ENCODE assay signal across 1 cellular context in the genomic region with DNA sequence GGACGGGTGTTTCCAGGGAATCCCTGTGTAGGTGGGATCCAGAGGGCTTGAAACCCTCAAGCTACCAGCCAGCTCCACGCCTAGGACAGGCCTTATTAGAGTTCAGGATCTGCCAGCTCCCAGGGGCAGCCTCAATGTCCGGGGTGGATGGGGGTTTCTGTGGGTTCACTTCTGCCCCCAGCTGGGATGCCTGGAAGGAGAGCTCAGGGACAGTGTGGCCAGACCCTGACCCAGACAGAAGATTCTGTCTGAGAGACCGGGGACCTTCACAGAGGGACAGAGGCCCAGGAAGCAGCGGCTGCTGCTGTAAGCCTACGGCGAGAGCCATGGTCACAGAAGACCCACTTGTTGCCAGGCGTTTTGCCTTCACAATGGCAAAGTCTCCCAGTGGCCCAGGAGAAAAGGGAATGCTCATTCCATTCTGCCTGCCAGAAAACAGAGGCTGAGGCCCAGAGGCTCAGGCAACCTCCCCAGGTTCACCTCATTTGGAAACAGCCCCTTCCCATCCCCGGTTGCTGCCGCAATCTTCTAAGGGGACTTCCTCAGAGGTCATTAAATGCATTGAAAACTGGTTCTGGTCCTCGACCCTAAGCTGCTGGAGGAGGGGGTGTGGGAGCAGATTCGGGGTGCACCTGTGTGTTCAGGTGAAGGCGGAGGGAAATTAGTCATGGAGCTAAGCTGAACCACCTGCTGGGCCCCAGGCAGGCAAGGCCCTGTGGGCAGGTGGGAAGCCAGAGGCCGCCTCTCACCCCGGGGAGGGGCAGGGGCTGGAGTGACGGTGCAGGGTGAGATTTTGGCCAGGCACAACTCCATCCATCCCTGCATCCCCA.
TF ChIP-seq lines count a peak whose summit lies in the region.

No MANE protein-coding gene starts in this region.

TF ChIP-seq in HepG2, 621 proteins besides CTCF, POLR2A, EP300 and RAD21 (continues in another document):
- no peak for TF ChIP-seq RARG (CRISPR knock-in tag; IDR thresholded peaks at IDR 0.05; ENCODE audit: low read depth)
- TF ChIP-seq, protein P1, sequence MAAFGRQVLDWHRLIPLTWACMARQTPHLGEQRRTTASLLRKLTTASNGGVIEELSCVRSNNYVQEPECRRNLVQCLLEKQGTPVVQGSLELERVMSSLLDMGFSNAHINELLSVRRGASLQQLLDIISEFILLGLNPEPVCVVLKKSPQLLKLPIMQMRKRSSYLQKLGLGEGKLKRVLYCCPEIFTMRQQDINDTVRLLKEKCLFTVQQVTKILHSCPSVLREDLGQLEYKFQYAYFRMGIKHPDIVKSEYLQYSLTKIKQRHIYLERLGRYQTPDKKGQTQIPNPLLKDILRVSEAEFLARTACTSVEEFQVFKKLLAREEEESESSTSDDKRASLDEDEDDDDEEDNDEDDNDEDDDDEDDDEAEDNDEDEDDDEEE (CRISPR knock-in tag; IDR thresholded peaks at IDR 0.05): no peak
- TF ChIP-seq, protein P2, sequence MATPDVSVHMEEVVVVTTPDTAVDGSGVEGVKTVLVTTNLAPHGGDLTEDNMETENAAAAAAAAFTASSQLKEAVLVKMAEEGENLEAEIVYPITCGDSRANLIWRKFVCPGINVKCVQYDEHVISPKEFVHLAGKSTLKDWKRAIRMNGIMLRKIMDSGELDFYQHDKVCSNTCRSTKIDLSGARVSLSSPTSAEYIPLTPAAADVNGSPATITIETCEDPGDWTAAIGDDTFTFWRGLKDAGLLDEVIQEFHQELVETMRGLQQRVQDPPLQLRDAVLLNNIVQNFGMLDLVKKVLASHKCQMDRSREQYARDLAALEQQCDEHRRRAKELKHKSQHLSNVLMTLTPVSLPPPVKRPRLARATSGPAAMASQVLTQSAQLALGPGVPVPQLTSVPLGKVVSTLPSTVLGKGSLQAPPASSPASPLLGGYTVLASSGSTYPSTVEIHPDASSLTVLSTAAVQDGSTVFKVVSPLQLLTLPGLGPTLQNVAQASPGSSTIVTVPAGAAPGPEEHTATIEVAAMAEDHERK (CRISPR knock-in tag; IDR thresholded peaks at IDR 0.05; ENCODE audit: low read depth): no peak
- TF ChIP-seq ZNF33B (CRISPR knock-in tag; IDR thresholded peaks at IDR 0.05): no peak
- TF ChIP-seq ZNF468 (CRISPR knock-in tag; IDR thresholded peaks at IDR 0.05): no peak
- TF ChIP-seq, protein P3, sequence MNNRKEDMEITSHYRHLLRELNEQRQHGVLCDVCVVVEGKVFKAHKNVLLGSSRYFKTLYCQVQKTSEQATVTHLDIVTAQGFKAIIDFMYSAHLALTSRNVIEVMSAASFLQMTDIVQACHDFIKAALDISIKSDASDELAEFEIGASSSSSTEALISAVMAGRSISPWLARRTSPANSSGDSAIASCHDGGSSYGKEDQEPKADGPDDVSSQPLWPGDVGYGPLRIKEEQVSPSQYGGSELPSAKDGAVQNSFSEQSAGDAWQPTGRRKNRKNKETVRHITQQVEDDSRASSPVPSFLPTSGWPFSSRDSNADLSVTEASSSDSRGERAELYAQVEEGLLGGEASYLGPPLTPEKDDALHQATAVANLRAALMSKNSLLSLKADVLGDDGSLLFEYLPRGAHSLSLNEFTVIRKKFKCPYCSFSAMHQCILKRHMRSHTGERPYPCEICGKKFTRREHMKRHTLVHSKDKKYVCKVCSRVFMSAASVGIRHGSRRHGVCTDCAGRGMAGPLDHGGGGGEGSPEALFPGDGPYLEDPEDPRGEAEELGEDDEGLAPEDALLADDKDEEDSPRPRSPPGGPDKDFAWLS (CRISPR knock-in tag; IDR thresholded peaks at IDR 0.05; ENCODE audit: borderline replicate concordance): no peak
- no peak for TF ChIP-seq NFKBIZ (CRISPR knock-in tag; IDR thresholded peaks at IDR 0.05)
- no peak for TF ChIP-seq ZZZ3 (CRISPR knock-in tag; IDR thresholded peaks at IDR 0.05; ENCODE audit: borderline replicate concordance)
- TF ChIP-seq ZBTB3 (CRISPR knock-in tag; IDR thresholded peaks at IDR 0.05; ENCODE audit: borderline replicate concordance, low read depth): no peak
- no peak for TF ChIP-seq FOXC1 (CRISPR knock-in tag; IDR thresholded peaks at IDR 0.05; ENCODE audit: borderline replicate concordance)
- no peak for TF ChIP-seq ZMYM2 (CRISPR knock-in tag; IDR thresholded peaks at IDR 0.05)
- TF ChIP-seq IKZF4 (CRISPR knock-in tag; IDR thresholded peaks at IDR 0.05; ENCODE audit: borderline replicate concordance, low read depth, not compliant biosample characterization): peak; percentile 17
- no peak for TF ChIP-seq ZNF367 (CRISPR knock-in tag; IDR thresholded peaks at IDR 0.05; ENCODE audit: borderline replicate concordance)
- TF ChIP-seq ZNF619 (CRISPR knock-in tag; IDR thresholded peaks at IDR 0.05): no peak
- peak; percentile 28; the same call in 1 of the 2 replicates for TF ChIP-seq POLR2AphosphoS5 (IDR thresholded peaks at IDR 0.05; ENCODE audit: low read depth, low read length)
- TF ChIP-seq HNF4G (IDR thresholded peaks at IDR 0.05; ENCODE audit: borderline replicate concordance, low read depth, low read length): no peak
- TF ChIP-seq HNF4G (CRISPR knock-in tag; IDR thresholded peaks at IDR 0.05; ENCODE audit: borderline replicate concordance, low read depth): no peak
- TF ChIP-seq ZSCAN21 (CRISPR knock-in tag; IDR thresholded peaks at IDR 0.05; ENCODE audit: borderline replicate concordance): no peak; the same call in 1 of the 2 replicates
- TF ChIP-seq JUNB (CRISPR knock-in tag; IDR thresholded peaks at IDR 0.05; ENCODE audit: borderline replicate concordance): peak; percentile 25; the same call in 1 of the 2 replicates
- TF ChIP-seq CEBPB (IDR thresholded peaks at IDR 0.05; ENCODE audit: borderline replicate concordance, low read depth, low read length): no peak
- no peak for TF ChIP-seq STAT5B (CRISPR knock-in tag; IDR thresholded peaks at IDR 0.05)
- no peak for TF ChIP-seq ATF7 (IDR thresholded peaks at IDR 0.05)
- no peak for TF ChIP-seq ATF7 (CRISPR knock-in tag; IDR thresholded peaks at IDR 0.05)
- no peak for TF ChIP-seq SMAD9 (CRISPR knock-in tag; IDR thresholded peaks at IDR 0.05)
- no peak for TF ChIP-seq KDM3A (CRISPR knock-in tag; IDR thresholded peaks at IDR 0.05; ENCODE audit: low read depth)
- TF ChIP-seq, protein P4, sequence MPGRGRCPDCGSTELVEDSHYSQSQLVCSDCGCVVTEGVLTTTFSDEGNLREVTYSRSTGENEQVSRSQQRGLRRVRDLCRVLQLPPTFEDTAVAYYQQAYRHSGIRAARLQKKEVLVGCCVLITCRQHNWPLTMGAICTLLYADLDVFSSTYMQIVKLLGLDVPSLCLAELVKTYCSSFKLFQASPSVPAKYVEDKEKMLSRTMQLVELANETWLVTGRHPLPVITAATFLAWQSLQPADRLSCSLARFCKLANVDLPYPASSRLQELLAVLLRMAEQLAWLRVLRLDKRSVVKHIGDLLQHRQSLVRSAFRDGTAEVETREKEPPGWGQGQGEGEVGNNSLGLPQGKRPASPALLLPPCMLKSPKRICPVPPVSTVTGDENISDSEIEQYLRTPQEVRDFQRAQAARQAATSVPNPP (CRISPR knock-in tag; IDR thresholded peaks at IDR 0.05): no peak
- TF ChIP-seq, protein P5, sequence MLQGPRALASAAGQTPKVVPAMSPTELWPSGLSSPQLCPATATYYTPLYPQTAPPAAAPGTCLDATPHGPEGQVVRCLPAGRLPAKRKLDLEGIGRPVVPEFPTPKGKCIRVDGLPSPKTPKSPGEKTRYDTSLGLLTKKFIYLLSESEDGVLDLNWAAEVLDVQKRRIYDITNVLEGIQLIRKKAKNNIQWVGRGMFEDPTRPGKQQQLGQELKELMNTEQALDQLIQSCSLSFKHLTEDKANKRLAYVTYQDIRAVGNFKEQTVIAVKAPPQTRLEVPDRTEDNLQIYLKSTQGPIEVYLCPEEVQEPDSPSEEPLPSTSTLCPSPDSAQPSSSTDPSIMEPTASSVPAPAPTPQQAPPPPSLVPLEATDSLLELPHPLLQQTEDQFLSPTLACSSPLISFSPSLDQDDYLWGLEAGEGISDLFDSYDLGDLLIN (CRISPR knock-in tag; IDR thresholded peaks at IDR 0.05; ENCODE audit: borderline replicate concordance): no peak
- TF ChIP-seq ZNF143 (CRISPR knock-in tag; IDR thresholded peaks at IDR 0.05): no peak
- no peak for TF ChIP-seq PITX1 (CRISPR knock-in tag; IDR thresholded peaks at IDR 0.05)
- TF ChIP-seq SYNCRIP (IDR thresholded peaks at IDR 0.05; ENCODE audit: insufficient read depth, low read depth, low read length): no peak
- no peak for TF ChIP-seq FOSL1 (CRISPR knock-in tag; IDR thresholded peaks at IDR 0.05; ENCODE audit: borderline replicate concordance)
- 0 out of 2 replicates have a peak, but pooled peaks have one; percentile 15 for TF ChIP-seq ZC3H4 (CRISPR knock-in tag; IDR thresholded peaks at IDR 0.05; ENCODE audit: borderline replicate concordance)
- TF ChIP-seq SALL1 (CRISPR knock-in tag; IDR thresholded peaks at IDR 0.05): 0 out of 2 replicates have a peak, but pooled peaks have one; percentile 15
- TF ChIP-seq, protein P6, sequence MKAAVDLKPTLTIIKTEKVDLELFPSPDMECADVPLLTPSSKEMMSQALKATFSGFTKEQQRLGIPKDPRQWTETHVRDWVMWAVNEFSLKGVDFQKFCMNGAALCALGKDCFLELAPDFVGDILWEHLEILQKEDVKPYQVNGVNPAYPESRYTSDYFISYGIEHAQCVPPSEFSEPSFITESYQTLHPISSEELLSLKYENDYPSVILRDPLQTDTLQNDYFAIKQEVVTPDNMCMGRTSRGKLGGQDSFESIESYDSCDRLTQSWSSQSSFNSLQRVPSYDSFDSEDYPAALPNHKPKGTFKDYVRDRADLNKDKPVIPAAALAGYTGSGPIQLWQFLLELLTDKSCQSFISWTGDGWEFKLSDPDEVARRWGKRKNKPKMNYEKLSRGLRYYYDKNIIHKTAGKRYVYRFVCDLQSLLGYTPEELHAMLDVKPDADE (CRISPR knock-in tag; IDR thresholded peaks at IDR 0.05): no peak
- TF ChIP-seq, protein P7, sequence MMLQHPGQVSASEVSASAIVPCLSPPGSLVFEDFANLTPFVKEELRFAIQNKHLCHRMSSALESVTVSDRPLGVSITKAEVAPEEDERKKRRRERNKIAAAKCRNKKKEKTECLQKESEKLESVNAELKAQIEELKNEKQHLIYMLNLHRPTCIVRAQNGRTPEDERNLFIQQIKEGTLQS (CRISPR knock-in tag; IDR thresholded peaks at IDR 0.05): no peak
- no peak for TF ChIP-seq ZNF782 (CRISPR knock-in tag; IDR thresholded peaks at IDR 0.05; ENCODE audit: borderline replicate concordance)
- TF ChIP-seq SIN3A (IDR thresholded peaks at IDR 0.05; ENCODE audit: borderline replicate concordance, low read depth, low read length): no peak
- no peak for TF ChIP-seq MAFG (CRISPR knock-in tag; IDR thresholded peaks at IDR 0.05)
- no peak for TF ChIP-seq PPARG (CRISPR knock-in tag; conservative IDR thresholded peaks at IDR 0.05)
- TF ChIP-seq FOXO1 (CRISPR knock-in tag; IDR thresholded peaks at IDR 0.05): no peak
- TF ChIP-seq, protein P8, sequence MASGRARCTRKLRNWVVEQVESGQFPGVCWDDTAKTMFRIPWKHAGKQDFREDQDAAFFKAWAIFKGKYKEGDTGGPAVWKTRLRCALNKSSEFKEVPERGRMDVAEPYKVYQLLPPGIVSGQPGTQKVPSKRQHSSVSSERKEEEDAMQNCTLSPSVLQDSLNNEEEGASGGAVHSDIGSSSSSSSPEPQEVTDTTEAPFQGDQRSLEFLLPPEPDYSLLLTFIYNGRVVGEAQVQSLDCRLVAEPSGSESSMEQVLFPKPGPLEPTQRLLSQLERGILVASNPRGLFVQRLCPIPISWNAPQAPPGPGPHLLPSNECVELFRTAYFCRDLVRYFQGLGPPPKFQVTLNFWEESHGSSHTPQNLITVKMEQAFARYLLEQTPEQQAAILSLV (CRISPR knock-in tag; IDR thresholded peaks at IDR 0.05; ENCODE audit: borderline replicate concordance): no peak
- TF ChIP-seq, protein P9, sequence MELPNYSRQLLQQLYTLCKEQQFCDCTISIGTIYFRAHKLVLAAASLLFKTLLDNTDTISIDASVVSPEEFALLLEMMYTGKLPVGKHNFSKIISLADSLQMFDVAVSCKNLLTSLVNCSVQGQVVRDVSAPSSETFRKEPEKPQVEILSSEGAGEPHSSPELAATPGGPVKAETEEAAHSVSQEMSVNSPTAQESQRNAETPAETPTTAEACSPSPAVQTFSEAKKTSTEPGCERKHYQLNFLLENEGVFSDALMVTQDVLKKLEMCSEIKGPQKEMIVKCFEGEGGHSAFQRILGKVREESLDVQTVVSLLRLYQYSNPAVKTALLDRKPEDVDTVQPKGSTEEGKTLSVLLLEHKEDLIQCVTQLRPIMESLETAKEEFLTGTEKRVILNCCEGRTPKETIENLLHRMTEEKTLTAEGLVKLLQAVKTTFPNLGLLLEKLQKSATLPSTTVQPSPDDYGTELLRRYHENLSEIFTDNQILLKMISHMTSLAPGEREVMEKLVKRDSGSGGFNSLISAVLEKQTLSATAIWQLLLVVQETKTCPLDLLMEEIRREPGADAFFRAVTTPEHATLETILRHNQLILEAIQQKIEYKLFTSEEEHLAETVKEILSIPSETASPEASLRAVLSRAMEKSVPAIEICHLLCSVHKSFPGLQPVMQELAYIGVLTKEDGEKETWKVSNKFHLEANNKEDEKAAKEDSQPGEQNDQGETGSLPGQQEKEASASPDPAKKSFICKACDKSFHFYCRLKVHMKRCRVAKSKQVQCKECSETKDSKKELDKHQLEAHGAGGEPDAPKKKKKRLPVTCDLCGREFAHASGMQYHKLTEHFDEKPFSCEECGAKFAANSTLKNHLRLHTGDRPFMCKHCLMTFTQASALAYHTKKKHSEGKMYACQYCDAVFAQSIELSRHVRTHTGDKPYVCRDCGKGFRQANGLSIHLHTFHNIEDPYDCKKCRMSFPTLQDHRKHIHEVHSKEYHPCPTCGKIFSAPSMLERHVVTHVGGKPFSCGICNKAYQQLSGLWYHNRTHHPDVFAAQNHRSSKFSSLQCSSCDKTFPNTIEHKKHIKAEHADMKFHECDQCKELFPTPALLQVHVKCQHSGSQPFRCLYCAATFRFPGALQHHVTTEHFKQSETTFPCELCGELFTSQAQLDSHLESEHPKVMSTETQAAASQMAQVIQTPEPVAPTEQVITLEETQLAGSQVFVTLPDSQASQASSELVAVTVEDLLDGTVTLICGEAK (IDR thresholded peaks at IDR 0.05): no peak
- TF ChIP-seq, protein P9 (CRISPR knock-in tag; IDR thresholded peaks at IDR 0.05): no peak
